22 cellular contexts compared by ENCODE assay signal in genomic region chr6:65623569-65623968, GRCh38.
DNase-seq lines count a peak whose midpoint lies in the region; ATAC-seq, FAIRE-seq and TF ChIP-seq lines count a peak whose summit lies in the region.
"Had no signal": no experiment of that assay in that cellular context is flagged by ENCODE, and none has a peak within 500 bp of the region (broad histone marks: within the 10 kb centered on the region; RNA-seq: fewer than 3 reads in every experiment).

No MANE protein-coding gene starts in this region.

- H3F3A ChIP-seq in PC-3 (ENCODE audit: low read length, unreplicated experiment), result no peaks in the 10 kb centered on the region

- no peak for TF ChIP-seq CTCF in A549 (IDR thresholded peaks at IDR 0.05)
- TF ChIP-seq CTCF in PC-3 (conservative IDR thresholded peaks at IDR 0.05; ENCODE audit: low read depth, low read length), result no peak
- no peak for TF ChIP-seq CTCF in bronchial epithelial cell (IDR thresholded peaks at IDR 0.05; ENCODE audit: insufficient read depth, low read length, severe bottlenecking)

- H3K27me3 ChIP-seq in PC-3 (ENCODE audit: low read length), result no peaks in the 10 kb centered on the region
- H3K27me3 ChIP-seq in bronchial epithelial cell (ENCODE audit: control insufficient read depth, insufficient read depth, low read length), result no peaks in the 10 kb centered on the region
- H3K27me3 ChIP-seq: BLaER1 treated with 17β-estradiol and CSF1 and Interleukin-3, amounts not matched to agents 10 nM and 100 nM had no signal

- WGBS in A549 (ENCODE audit: missing lambda C conversion rate), result 0% methylated on average over 2 of the region's 2 CpGs

- no peak overlapping the region for H2AFZ ChIP-seq in PC-3 (ENCODE audit: low read length)

- H3K9me3 ChIP-seq in A549 (no peaks in the 10 kb centered on the region), PC-3 (ENCODE audit: low read length) (no peaks in the 10 kb centered on the region)
- H3K9me3 ChIP-seq: Caco-2 had no signal

- no peak overlapping the region for H3K27ac ChIP-seq in A549
- H3K27ac ChIP-seq in PC-3 (ENCODE audit: low read length), result peak overlapping the region; percentile 26; the same call in 1 of the 2 replicates
- H3K27ac ChIP-seq: BLaER1 treated with 17β-estradiol and CSF1 and Interleukin-3, amounts not matched to agents 10 nM and 100 nM; C4-2B had no signal

- FAIRE-seq in A549 (lab: Jason Lieb, UNC), result no peak
- FAIRE-seq in bronchial epithelial cell (lab: Jason Lieb, UNC), result no peak
- FAIRE-seq: A204.1, D721Med, G401.6, GM12891, GM19239 had no signal

- no peaks in the 10 kb centered on the region for H3K36me3 ChIP-seq in PC-3 (ENCODE audit: low read depth, low read length)
- no peaks in the 10 kb centered on the region for H3K36me3 ChIP-seq in bronchial epithelial cell (ENCODE audit: control insufficient read depth, insufficient read depth, low read length)
- H3K36me3 ChIP-seq: BLaER1 treated with 17β-estradiol and CSF1 and Interleukin-3, amounts not matched to agents 10 nM and 100 nM had no signal

- in situ Hi-C loops in KBM-7 (cut with MboI; ENCODE audit: low pct_unique_long_range_greater_than_20kb, low sequenced_read_pairs), result no loop called here

- no peaks in the 10 kb centered on the region for H3K9me2 ChIP-seq in PC-3 (replicated peaks; ENCODE audit: low read length)

- peak in 1 of 2 experiments; percentile 60; a peak in 2 of 6 replicates for ATAC-seq in A549
- peak; percentile 98 for ATAC-seq in PC-3
- ATAC-seq: CD8-positive, alpha-beta T cell had no signal

- no peak overlapping the region for H3K4me3 ChIP-seq in A549
- no peak overlapping the region for H3K4me3 ChIP-seq in PC-3 (ENCODE audit: low read length)
- no peak overlapping the region for H3K4me3 ChIP-seq in bronchial epithelial cell (ENCODE audit: low read depth, low read length)
- H3K4me3 ChIP-seq: BLaER1 treated with 17β-estradiol and CSF1 and Interleukin-3, amounts not matched to agents 10 nM and 100 nM had no signal

- no peaks in the 10 kb centered on the region for H3K79me2 ChIP-seq in PC-3 (ENCODE audit: low read length)

- DNase-seq in A549 (ENCODE audit: low read depth in 1 of 2, low spot score in 1 of 2) (peak in 1 of 2 experiments; percentile 39), DMS53 (lab: John Stamatoyannopoulos, UW) (peak; percentile 55), PC-3 (peak; percentile 72), bronchial epithelial cell (ENCODE audit: low read depth) (peak; percentile 33), activated gamma-delta T cell treated with Interleukin-2 at 50 U/mL for 16 hours (no peak), KBM-7 (no peak)
- no peak for DNase-seq in effector CD8-positive, alpha-beta T cell (lab: John Stamatoyannopoulos, UW)
- DNase-seq: 8988T; AML-193; Caco-2; Calu3; CD4-positive, alpha-beta T cell; CD8-positive, alpha-beta T cell; DMS79 treated with DMSO at 0.1 percent for 48 hours; GF-D8 had no signal

- H3K9ac ChIP-seq in PC-3 (ENCODE audit: low read length), result no peak overlapping the region
- H3K9ac ChIP-seq: BLaER1 treated with 17β-estradiol and CSF1 and Interleukin-3, amounts not matched to agents 10 nM and 100 nM had no signal

- TF ChIP-seq POLR2A in A549 (IDR thresholded peaks at IDR 0.05; ENCODE audit: low read length), result no peak

- no TSS peak for BruUV-seq in PC-3 (replicated peaks; lab: Mats Ljungman, UMichigan)

- no peak for TF ChIP-seq RAD21 in A549 (conservative IDR thresholded peaks at IDR 0.05 in 1 of 2, IDR thresholded peaks at IDR 0.05 in 1 of 2)

- TF ChIP-seq EP300 in A549 (IDR thresholded peaks at IDR 0.05), result no peak

- CTCF ChIA-PET in A549 (lab: Yijun Ruan, JAX), result no interaction called here
- CTCF ChIA-PET in PC-3 (lab: Charles Lee), result no interaction called here

- H4K20me1 ChIP-seq in PC-3 (ENCODE audit: low read length), result no peaks in the 10 kb centered on the region
- H4K20me1 ChIP-seq: BLaER1 treated with 17β-estradiol and CSF1 and Interleukin-3, amounts not matched to agents 10 nM and 100 nM had no signal

- POLR2A ChIA-PET in A549 (lab: Yijun Ruan, JAX), result no interaction called here
- POLR2A ChIA-PET in PC-3 (lab: Charles Lee; ENCODE audit: unreplicated experiment), result no interaction called here

- H3K4me2 ChIP-seq in A549, result peak overlapping the region; percentile 43
- no peak overlapping the region for H3K4me2 ChIP-seq in PC-3 (ENCODE audit: low read length)
- H3K4me2 ChIP-seq: BLaER1 treated with 17β-estradiol and CSF1 and Interleukin-3, amounts not matched to agents 10 nM and 100 nM had no signal

- intact Hi-C loops in PC-3 (cut with micrococcal nuclease), result no loop called here

- H3K4me1 ChIP-seq in A549 (peaks cover 16% of the 10 kb centered on the region; the same call in 2 of the 3 replicates), PC-3 (ENCODE audit: insufficient read depth, low read length) (peaks cover 7% of the 10 kb centered on the region)
- H3K4me1 ChIP-seq: BLaER1 treated with 17β-estradiol and CSF1 and Interleukin-3, amounts not matched to agents 10 nM and 100 nM; Caco-2 had no signal

TF ChIP-seq in A549, 52 proteins besides CTCF, POLR2A, EP300 and RAD21:
- TF ChIP-seq GATA3 (IDR thresholded peaks at IDR 0.05; ENCODE audit: borderline replicate concordance) (peak; percentile 65; the same call in 1 of the 2 replicates), ATOH8 (CRISPR knock-in tag; IDR thresholded peaks at IDR 0.05; ENCODE audit: low read depth) (no peak), TFCP2L1 (CRISPR knock-in tag; IDR thresholded peaks at IDR 0.05) (no peak), ZSCAN20 (CRISPR knock-in tag; IDR thresholded peaks at IDR 0.05) (no peak), FOSL2 (IDR thresholded peaks at IDR 0.05) (peak; percentile 34; the same call in 1 of the 2 replicates), FOSL2 (CRISPR knock-in tag; IDR thresholded peaks at IDR 0.05) (peak; percentile 56), RARB (CRISPR knock-in tag; IDR thresholded peaks at IDR 0.05) (no peak), HOXB5 (CRISPR knock-in tag; IDR thresholded peaks at IDR 0.05) (no peak), ZNF302 (CRISPR knock-in tag; IDR thresholded peaks at IDR 0.05) (no peak), JUNB (IDR thresholded peaks at IDR 0.05) (peak; percentile 59), CBX8 (IDR thresholded peaks at IDR 0.05) (no peak)

Comparison
In these comparisons a context has a peak if more than half of its experiments do, and no peak if none do; other contexts are left out.
1. DNase-seq: peak in DMS53 (single experiment), PC-3 (single experiment) and bronchial epithelial cell (single experiment); none in activated gamma-delta T cell treated with Interleukin-2 at 50 U/mL for 16 hours (single experiment), KBM-7 (single experiment) and effector CD8-positive, alpha-beta T cell (single experiment).